ENCODE assay signal across 10 cellular contexts in the genomic region with DNA sequence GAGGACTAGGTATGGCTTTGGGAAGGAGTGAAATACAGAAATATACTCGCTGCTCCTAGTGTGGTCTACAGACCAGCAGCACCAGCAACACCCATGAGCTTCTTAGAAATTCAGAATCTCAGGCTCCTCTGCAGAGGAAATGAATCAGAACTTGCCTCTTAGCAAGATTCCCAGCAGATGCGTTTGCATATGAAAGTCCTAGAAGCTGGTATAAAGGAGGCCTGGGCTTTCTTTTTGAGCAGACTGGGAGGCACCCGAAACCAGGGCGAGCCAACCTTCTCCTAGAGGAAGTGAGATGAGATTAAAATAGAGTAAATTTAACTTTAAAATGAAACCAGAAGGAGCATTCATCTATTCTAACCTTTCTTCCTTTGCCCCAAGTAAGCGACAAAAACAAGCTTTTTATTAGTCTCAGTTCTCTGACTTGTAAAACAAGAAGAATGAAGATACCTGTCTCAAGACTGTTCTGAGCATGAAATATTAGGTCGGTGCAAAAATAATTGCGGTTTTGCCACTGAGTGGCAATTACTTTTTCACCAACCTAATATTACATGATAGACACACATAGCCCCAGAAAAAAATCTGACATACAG.
DNase-seq lines count a peak whose midpoint lies in the region; ATAC-seq and TF ChIP-seq lines count a peak whose summit lies in the region.
"Had no signal": no experiment of that assay in that cellular context is flagged by ENCODE, and none has a peak within 500 bp of the region (broad histone marks: within the 10 kb centered on the region; RNA-seq: fewer than 3 reads in every experiment).

No MANE protein-coding gene starts in this region.

- H3K36me3 ChIP-seq in right atrium auricular region = no peaks in the 10 kb centered on the region
- H3K36me3 ChIP-seq: MG63 had no signal

- H3K27ac ChIP-seq in right atrium auricular region = no peak overlapping the region
- H3K27ac ChIP-seq: SK-N-MC had no signal

- ATAC-seq in GM18511 (IDR thresholded peaks at IDR 0.05; ENCODE audit: unreplicated experiment) = peak; percentile 86
- ATAC-seq in GM21529 (IDR thresholded peaks at IDR 0.05; ENCODE audit: unreplicated experiment) = peak; percentile 93
- ATAC-seq in HG03280 (IDR thresholded peaks at IDR 0.05; ENCODE audit: unreplicated experiment) = peak; percentile 72

- peaks cover 0 to 40% of the 10 kb centered on the region in 2 donors for H3K4me1 ChIP-seq in right atrium auricular region

- H3K4me3 ChIP-seq in fibroblast of pulmonary artery (replicated peaks; ENCODE audit: low read depth, low read length) = no peak overlapping the region
- no peak overlapping the region for H3K4me3 ChIP-seq in right atrium auricular region
- H3K4me3 ChIP-seq: MG63, SK-N-MC had no signal

- no peaks in the 10 kb centered on the region for H3K9me3 ChIP-seq in right atrium auricular region
- H3K9me3 ChIP-seq: MG63 had no signal

- TF ChIP-seq CTCF in fibroblast of pulmonary artery (IDR thresholded peaks at IDR 0.05; ENCODE audit: low read length, missing control alignments) (no peak), right atrium auricular region (IDR thresholded peaks at IDR 0.05) (no peak)

- H3K27me3 ChIP-seq in right atrium auricular region = no peaks in the 10 kb centered on the region
- H3K27me3 ChIP-seq: MG63 had no signal

- DNase-seq in fibroblast of pulmonary artery (ENCODE audit: low read depth) = peak; percentile 16
- no peak for DNase-seq in DMS153 (lab: John Stamatoyannopoulos, UW)
- DNase-seq in right atrium auricular region (ENCODE audit: low spot score) = no peak
- no peak for DNase-seq in KG1 (lab: John Stamatoyannopoulos, UW)
- DNase-seq in RPMI8226 = no peak
- DNase-seq: MG63 had no signal
